ENCODE assay signal across 1 cellular context in genomic region chr1:30801826-30802198, GRCh38.
TF ChIP-seq lines count a peak whose summit lies in the region.

No MANE protein-coding gene starts in this region.

TF ChIP-seq in SK-N-SH treated with all-trans-retinoic acid at 6 μM for 48 hours, 23 proteins besides CTCF, POLR2A, EP300 and RAD21 (continued from another document):
- TF ChIP-seq PATZ1 (CRISPR knock-in tag; IDR thresholded peaks at IDR 0.05; ENCODE audit: borderline replicate concordance), result no peak
- no peak for TF ChIP-seq GLIS3 (CRISPR knock-in tag; IDR thresholded peaks at IDR 0.05)
